In genomic region chr14:70645892-70646291, GRCh38 we compare ENCODE assay signal across 1 cellular context.
TF ChIP-seq lines count a peak whose summit lies in the region.

No MANE protein-coding gene starts in this region.

TF ChIP-seq in GM12878, 131 proteins besides CTCF, POLR2A, EP300 and RAD21:
- TF ChIP-seq SMARCA5 (IDR thresholded peaks at IDR 0.05) = no peak
- peak; percentile 94 for TF ChIP-seq MLLT1 (IDR thresholded peaks at IDR 0.05)
